Comparison of ENCODE assay signal across 8 cellular contexts in the genomic region with DNA sequence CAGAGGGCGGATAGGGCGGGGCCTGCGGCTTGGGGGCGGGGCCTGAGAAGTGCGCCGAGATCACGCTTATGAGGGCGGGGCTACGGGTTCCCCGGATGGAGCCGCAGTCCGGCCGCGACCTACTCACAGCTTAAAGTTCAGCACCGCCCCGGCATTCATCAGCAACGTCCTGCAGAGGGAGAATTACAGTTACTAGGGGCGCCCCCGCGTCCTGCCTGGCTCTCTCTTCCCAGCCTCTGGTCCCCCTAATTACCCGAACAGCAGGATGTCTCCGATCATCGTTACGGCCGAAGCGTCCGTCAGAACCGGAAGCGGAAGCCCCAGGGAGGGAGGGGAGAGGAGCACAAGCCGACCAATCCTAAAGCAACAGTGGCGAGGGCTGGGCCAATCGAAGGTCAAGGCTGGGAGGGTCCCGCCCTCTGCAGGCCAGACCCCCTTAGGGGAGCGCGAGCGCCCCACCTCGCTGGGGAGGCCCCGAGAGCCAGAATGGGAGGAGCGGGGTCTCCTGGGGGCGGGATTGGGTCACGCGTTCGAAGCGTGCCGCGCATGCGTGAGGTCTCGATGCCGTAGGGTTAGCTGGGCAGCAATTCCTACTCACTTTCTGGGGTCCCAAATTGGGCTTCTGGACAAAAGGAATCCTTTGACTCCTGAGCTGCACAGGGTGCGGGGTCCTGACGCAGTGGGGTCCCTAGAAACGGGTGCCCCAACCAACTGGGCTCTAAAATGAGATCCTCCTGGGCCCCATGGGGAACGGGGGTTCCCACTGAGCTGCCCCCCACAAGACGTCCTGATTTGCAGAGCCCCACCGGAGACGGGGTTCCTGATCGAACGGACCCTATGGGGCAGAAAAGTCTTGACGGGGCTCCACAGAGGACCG. TPM values are rescaled to one million over a fixed set of nuclear protein-coding genes. Genes with fewer than 3 reads are reported as not detected.
DNase-seq lines count a peak whose midpoint lies in the region; ATAC-seq and TF ChIP-seq lines count a peak whose summit lies in the region.

A gene (minus strand): TSS at position 313 of the 877 bp plus-strand sequence. CDS start 34 bp downstream, at position 279.

- peaks cover 86% of the 10 kb centered on the region for H3K79me2 ChIP-seq in DOHH2 (ENCODE audit: control insufficient read depth, low read length)
- peaks cover 76% of the 10 kb centered on the region for H3K79me2 ChIP-seq in Karpas-422 (ENCODE audit: low read length)

- H3K4me1 ChIP-seq in DOHH2 (ENCODE audit: control insufficient read depth, low read length) = peaks cover 41% of the 10 kb centered on the region
- peaks cover 39% of the 10 kb centered on the region for H3K4me1 ChIP-seq in Karpas-422 (ENCODE audit: low read length)
- H3K4me1 ChIP-seq in esophagus squamous epithelium = peaks cover 17 to 63% (median 22%) of the 10 kb centered on the region in 3 donors

- H3K4me3 ChIP-seq in DOHH2 (ENCODE audit: low read length) = peak within 1 kb of the TSS; percentile 88
- H3K4me3 ChIP-seq in Karpas-422 (ENCODE audit: low read length) = peak within 1 kb of the TSS; percentile 91
- peak within 1 kb of the TSS; percentile 57 to 91 (median 82) for H3K4me3 ChIP-seq in esophagus squamous epithelium

- DNase-seq in Karpas-422 (peak; percentile 100), RKO (ENCODE audit: low spot score) (peak; percentile 98), activated T-helper 1 cell treated with Interleukin-2 at 50 U/mL for 16 hours (ENCODE audit: low read depth) (peak; percentile 98), esophagus squamous epithelium (lab: John Stamatoyannopoulos, UW) (peak; percentile 92), myocyte (ENCODE audit: low read depth) (peak; percentile 99)
- peak; percentile 97 to 98 for DNase-seq in stimulated activated CD8-positive, alpha-beta memory T cell treated with anti-CD3 and anti-CD28 coated beads, Interleukin-7, amount 100 ng/mL, for 48 hours (ENCODE audit: extremely low read depth in 1 of 2, low read depth in 1 of 2)

- H3K9me3 ChIP-seq in DOHH2 (ENCODE audit: control insufficient read depth, insufficient read depth, low read length) (no peaks in the 10 kb centered on the region), Karpas-422 (ENCODE audit: low read length) (no peaks in the 10 kb centered on the region), esophagus squamous epithelium (no peaks in the 10 kb centered on the region)

- intact Hi-C loops in esophagus squamous epithelium (cut with DNase I) = no loop called here

- TF ChIP-seq CTCF in DOHH2 (IDR thresholded peaks at IDR 0.05; ENCODE audit: low read depth, low read length, poor library complexity, severe bottlenecking) (peak; percentile 49), esophagus squamous epithelium (IDR thresholded peaks at IDR 0.05) (peak in 2 of 6 experiments; percentile 8 to 32)

- peak within 1 kb of the TSS; percentile 95 for H3K27ac ChIP-seq in DOHH2 (ENCODE audit: low read depth, low read length)
- H3K27ac ChIP-seq in Karpas-422 (ENCODE audit: low read length) = peak within 1 kb of the TSS; percentile 88
- peak within 1 kb of the TSS; percentile 85 to 97 (median 96) for H3K27ac ChIP-seq in esophagus squamous epithelium

- H4K20me1 ChIP-seq in DOHH2 (ENCODE audit: control insufficient read depth, insufficient read depth, low read depth, low read length) (peaks cover 20% of the 10 kb centered on the region), Karpas-422 (ENCODE audit: insufficient read depth, low read depth, low read length) (peaks cover 37% of the 10 kb centered on the region)

- H3K36me3 ChIP-seq in DOHH2 (ENCODE audit: control insufficient read depth, low read length) (peaks cover 53% of the 10 kb centered on the region), Karpas-422 (ENCODE audit: insufficient read depth, low read length) (peaks cover 31% of the 10 kb centered on the region), esophagus squamous epithelium (peaks cover 13 to 38% (median 18%) of the 10 kb centered on the region in 3 donors)

- H3K9me2 ChIP-seq in DOHH2 (replicated peaks; ENCODE audit: control insufficient read depth, low read length) (no peaks in the 10 kb centered on the region), Karpas-422 (replicated peaks; ENCODE audit: insufficient read depth, low read length) (no peaks in the 10 kb centered on the region)

- TF ChIP-seq POLR2A in esophagus squamous epithelium (IDR thresholded peaks at IDR 0.05) = peak in 2 of 4 donors; percentile 70 to 82

- H3F3A ChIP-seq in DOHH2 (ENCODE audit: control insufficient read depth, insufficient read depth) = peaks cover 8% of the 10 kb centered on the region

- peak within 1 kb of the TSS; percentile 95 for H3K9ac ChIP-seq in Karpas-422 (ENCODE audit: low read length)

- peak; percentile 79 for ATAC-seq in GM21825 (IDR thresholded peaks at IDR 0.05; ENCODE audit: unreplicated experiment)

- H3K4me2 ChIP-seq in DOHH2 (ENCODE audit: low read length) = peak within 1 kb of the TSS; percentile 93
- peak within 1 kb of the TSS; percentile 100 for H3K4me2 ChIP-seq in Karpas-422 (ENCODE audit: low read depth, low read length, poor library complexity, severe bottlenecking)

- H3K27me3 ChIP-seq in DOHH2 (ENCODE audit: control insufficient read depth, low read length) (no peaks in the 10 kb centered on the region), Karpas-422 (ENCODE audit: low read length) (no peaks in the 10 kb centered on the region), esophagus squamous epithelium (no peaks in the 10 kb centered on the region)

- H2AFZ ChIP-seq in Karpas-422 (ENCODE audit: low read length) = peak within 1 kb of the TSS; percentile 88; the same call in 1 of the 2 replicates

- WGBS in esophagus squamous epithelium, 2 donors = 0 to 4% methylated on average over 5 to 8 of the region's 60 CpGs

RNA-seq across cellular contexts. Expression of the gene that starts here (rescaled TPM):
- total RNA-seq in Karpas-422 (2014; rRNA removed; shearing (Covaris generic); ENCODE audit: low replicate concordance) = 59.8 and 62.0 TPM in 2 replicates
- total RNA-seq in esophagus squamous epithelium (10 to 100 TPM; 54.0 to 89.5 (median 66.3) TPM), myocyte (60.3 and 64.9 TPM in 2 replicates)
- 70.4 TPM for polyA plus RNA-seq in myocyte (2012)

Comparison
In these comparisons a context has a peak if more than half of its experiments do, and no peak if none do; other contexts are left out.
1. Peak in every context shown above with its lines: DNase-seq, ATAC-seq, H3K4me3 ChIP-seq and H3K27ac ChIP-seq.